In the genomic region with DNA sequence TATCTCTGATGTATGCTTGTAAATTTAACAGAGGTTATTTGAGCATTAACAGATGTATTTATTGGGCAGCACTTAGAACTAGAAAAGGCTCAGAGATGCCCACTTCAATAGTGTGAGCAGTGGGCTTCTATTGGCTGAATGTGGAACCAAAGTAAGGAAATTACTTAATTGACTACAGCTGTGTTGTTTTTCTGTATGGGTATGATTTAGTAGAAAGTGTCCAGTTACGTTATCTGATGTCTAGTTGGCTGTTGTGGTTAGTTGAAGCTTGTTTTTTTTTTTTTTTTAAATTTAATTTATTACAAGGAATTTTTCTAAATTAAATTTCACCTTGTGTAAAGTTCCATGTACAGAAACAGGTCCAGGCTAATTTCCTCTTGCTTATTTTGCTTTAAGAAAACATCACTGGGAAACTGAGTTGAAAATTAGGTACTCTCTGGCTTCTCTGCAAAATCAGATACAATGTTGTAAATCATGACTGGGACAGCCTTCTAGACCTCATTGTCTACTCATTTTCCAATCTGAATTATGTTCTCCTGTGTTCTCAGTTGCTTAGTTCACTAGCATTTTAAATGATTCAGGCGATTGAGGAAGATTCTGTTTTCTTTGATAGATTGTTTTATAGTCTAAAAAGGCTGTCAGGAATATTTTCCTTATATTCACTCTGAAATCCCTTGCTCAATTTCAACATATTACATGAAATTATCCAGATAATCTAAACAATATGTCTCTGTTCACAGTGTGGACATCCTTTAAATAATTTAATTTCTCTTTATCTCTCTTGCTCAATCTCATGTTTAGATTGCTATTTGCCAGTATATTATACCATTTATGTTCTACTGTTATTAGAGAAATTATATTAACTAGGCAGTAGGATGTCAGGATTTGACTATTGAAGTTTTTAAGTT, we compare ENCODE assay signal across 1 cellular context.
A peak's percentile ranks its signal among the peaks of the same experiment; 100 is the strongest.
TF ChIP-seq lines count a peak whose summit lies in the region.

No MANE protein-coding gene starts in this region.

TF ChIP-seq in SK-N-SH, 30 proteins besides CTCF, POLR2A, EP300 and RAD21 (continued from another document):
- TF ChIP-seq, protein P1, sequence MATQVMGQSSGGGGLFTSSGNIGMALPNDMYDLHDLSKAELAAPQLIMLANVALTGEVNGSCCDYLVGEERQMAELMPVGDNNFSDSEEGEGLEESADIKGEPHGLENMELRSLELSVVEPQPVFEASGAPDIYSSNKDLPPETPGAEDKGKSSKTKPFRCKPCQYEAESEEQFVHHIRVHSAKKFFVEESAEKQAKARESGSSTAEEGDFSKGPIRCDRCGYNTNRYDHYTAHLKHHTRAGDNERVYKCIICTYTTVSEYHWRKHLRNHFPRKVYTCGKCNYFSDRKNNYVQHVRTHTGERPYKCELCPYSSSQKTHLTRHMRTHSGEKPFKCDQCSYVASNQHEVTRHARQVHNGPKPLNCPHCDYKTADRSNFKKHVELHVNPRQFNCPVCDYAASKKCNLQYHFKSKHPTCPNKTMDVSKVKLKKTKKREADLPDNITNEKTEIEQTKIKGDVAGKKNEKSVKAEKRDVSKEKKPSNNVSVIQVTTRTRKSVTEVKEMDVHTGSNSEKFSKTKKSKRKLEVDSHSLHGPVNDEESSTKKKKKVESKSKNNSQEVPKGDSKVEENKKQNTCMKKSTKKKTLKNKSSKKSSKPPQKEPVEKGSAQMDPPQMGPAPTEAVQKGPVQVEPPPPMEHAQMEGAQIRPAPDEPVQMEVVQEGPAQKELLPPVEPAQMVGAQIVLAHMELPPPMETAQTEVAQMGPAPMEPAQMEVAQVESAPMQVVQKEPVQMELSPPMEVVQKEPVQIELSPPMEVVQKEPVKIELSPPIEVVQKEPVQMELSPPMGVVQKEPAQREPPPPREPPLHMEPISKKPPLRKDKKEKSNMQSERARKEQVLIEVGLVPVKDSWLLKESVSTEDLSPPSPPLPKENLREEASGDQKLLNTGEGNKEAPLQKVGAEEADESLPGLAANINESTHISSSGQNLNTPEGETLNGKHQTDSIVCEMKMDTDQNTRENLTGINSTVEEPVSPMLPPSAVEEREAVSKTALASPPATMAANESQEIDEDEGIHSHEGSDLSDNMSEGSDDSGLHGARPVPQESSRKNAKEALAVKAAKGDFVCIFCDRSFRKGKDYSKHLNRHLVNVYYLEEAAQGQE (IDR thresholded peaks at IDR 0.05; ENCODE audit: low read depth, low read length): no peak
- TF ChIP-seq TEAD4 (IDR thresholded peaks at IDR 0.05; ENCODE audit: borderline replicate concordance, insufficient read depth): peak; percentile 14; the same call in 1 of the 2 replicates
- no peak for TF ChIP-seq SIN3A (IDR thresholded peaks at IDR 0.05; ENCODE audit: borderline replicate concordance, low read depth, low read length)
- peak; percentile 38; the same call in 1 of the 2 replicates for TF ChIP-seq MXI1 (IDR thresholded peaks at IDR 0.05; ENCODE audit: low read depth, low read length)
- peak; percentile 89 for TF ChIP-seq TCF12 (IDR thresholded peaks at IDR 0.05)
- TF ChIP-seq CHD2 (IDR thresholded peaks at IDR 0.05; ENCODE audit: low read length, partially characterized antibody): peak; percentile 77
- TF ChIP-seq EZH2phosphoT487 (IDR thresholded peaks at IDR 0.05; ENCODE audit: borderline replicate concordance, low read depth): no peak; the same call in 1 of the 2 replicates
